In genomic region chr1:188061881-188062280, GRCh38 we compare ENCODE assay signal across 31 cellular contexts.
"Had no signal": no experiment of that assay in that cellular context is flagged by ENCODE, and none has a peak within 500 bp of the region (broad histone marks: within the 10 kb centered on the region; RNA-seq: fewer than 3 reads in every experiment).

No MANE protein-coding gene starts in this region.

- H3K27ac ChIP-seq: brain microvascular endothelial cell, esophagus muscularis mucosa, foreskin keratinocyte, gastrocnemius medialis, heart left ventricle had no signal

- H3K4me1 ChIP-seq: esophagus muscularis mucosa, foreskin keratinocyte, gastrocnemius medialis, heart left ventricle had no signal

- DNase-seq: activated CD4-positive, alpha-beta memory T cell treated with anti-CD3 and anti-CD28 coated beads for 36 hours; activated CD4-positive, alpha-beta T cell treated with anti-CD3 and anti-CD28 coated beads for 36 hours; activated CD4-positive, alpha-beta T cell treated with anti-CD3 and anti-CD28 coated beads, Interleukin-2, amount 10 ng/mL, durations not matched to agents 24 days and 14 days; activated CD4-positive, CD25-positive, alpha-beta regulatory T cell; activated CD4-positive, CD25-positive, alpha-beta regulatory T cell treated with anti-CD3 and anti-CD28 coated beads, Interleukin-2, amount 50 U/mL, for 72 hours; activated CD8-positive, alpha-beta memory T cell treated with anti-CD3 and anti-CD28 coated beads, Interleukin-2, amount 10 ng/mL, durations not matched to agents 7 days and 5 days; activated CD8-positive, alpha-beta memory T cell treated with anti-CD3 and anti-CD28 coated beads, Interleukin-2, amount 50 U/mL, for 4 hours; activated CD8-positive, alpha-beta T cell treated with anti-CD3 and anti-CD28 coated beads, Interleukin-2, amount 10 ng/mL, durations not matched to agents 7 days and 5 days; activated effector memory CD4-positive, alpha-beta T cell treated with Interleukin-2 at 50 U/mL for 16 hours; activated gamma-delta T cell treated with Interleukin-2 at 50 U/mL for 16 hours; activated naive CD4-positive, alpha-beta T cell treated with anti-CD3 and anti-CD28 coated beads, Interleukin-2, amount 50 U/mL, for 16 hours; activated naive CD4-positive, alpha-beta T cell treated with Interleukin-2 at 50 U/mL for 16 hours; activated T-cell treated with anti-CD3 and anti-CD28 coated beads, Interleukin-2, amount 50 U/mL, for 24 hours; activated T-cell treated with anti-CD3 and anti-CD28 coated beads, Interleukin-2, amount 50 U/mL, for 72 hours; amniotic stem cell; anterior cingulate cortex; caudate nucleus; cortex of kidney; dermis blood vessel endothelial cell; effector CD4-positive, alpha-beta T cell; effector memory CD8-positive, alpha-beta T cell; erythroblast; foreskin keratinocyte; gastrocnemius medialis; glutamatergic neuron; heart left ventricle; T-helper 2 cell had no signal

- H3K27me3 ChIP-seq: brain microvascular endothelial cell, esophagus muscularis mucosa, foreskin keratinocyte, gastrocnemius medialis, heart left ventricle had no signal

- H3K4me3 ChIP-seq: esophagus muscularis mucosa, gastrocnemius medialis, heart left ventricle had no signal

- ATAC-seq: activated CD4-positive, alpha-beta T cell treated with anti-CD3 and anti-CD28 coated beads for 36 hours; activated CD8-positive, alpha-beta memory T cell treated with anti-CD3 and anti-CD28 coated beads, Interleukin-2, amount 10 ng/mL, durations not matched to agents 7 days and 5 days; activated CD8-positive, alpha-beta T cell treated with anti-CD3 and anti-CD28 coated beads, Interleukin-2, amount 10 ng/mL, durations not matched to agents 7 days and 5 days; activated T-cell treated with anti-CD3 and anti-CD28 coated beads, Interleukin-2, amount 50 U/mL, for 72 hours; effector memory CD8-positive, alpha-beta T cell; foreskin keratinocyte; gastrocnemius medialis; heart left ventricle had no signal

- H3K9me3 ChIP-seq: esophagus muscularis mucosa, gastrocnemius medialis had no signal

- FAIRE-seq: astrocyte, colon had no signal

- H3K36me3 ChIP-seq: brain microvascular endothelial cell, esophagus muscularis mucosa, gastrocnemius medialis, heart left ventricle had no signal
